Comparison of ENCODE assay signal across 32 cellular contexts in genomic region chrX:138763761-138764160, GRCh38. TPM values are rescaled to one million over a fixed set of nuclear protein-coding genes. Genes with fewer than 3 reads are reported as not detected.
"Had no signal": no experiment of that assay in that cellular context is flagged by ENCODE, and none has a peak within 500 bp of the region (broad histone marks: within the 10 kb centered on the region; RNA-seq: fewer than 3 reads in every experiment).

No MANE protein-coding gene starts in this region.

- H3K27ac ChIP-seq: adrenal gland, body of pancreas, coronary artery, dorsolateral prefrontal cortex, esophagus squamous epithelium, gastroesophageal sphincter, heart right ventricle, hepatocyte had no signal

- H3K27me3 ChIP-seq: body of pancreas, esophagus squamous epithelium, gastroesophageal sphincter, hepatocyte had no signal

- H3K4me3 ChIP-seq: adrenal gland, body of pancreas, coronary artery, dorsolateral prefrontal cortex, esophagus squamous epithelium, gastroesophageal sphincter, heart right ventricle, hepatocyte had no signal

- ATAC-seq: activated CD4-positive, alpha-beta T cell treated with anti-CD3 and anti-CD28 coated beads for 36 hours; activated CD8-positive, alpha-beta memory T cell treated with anti-CD3 and anti-CD28 coated beads, Interleukin-2, amount 10 ng/mL, durations not matched to agents 7 days and 5 days; activated CD8-positive, alpha-beta T cell treated with anti-CD3 and anti-CD28 coated beads, Interleukin-2, amount 10 ng/mL, durations not matched to agents 7 days and 5 days; activated naive CD8-positive, alpha-beta T cell treated with anti-CD3 and anti-CD28 coated beads, Interleukin-2, amount 50 U/mL, for 24 hours; body of pancreas; effector memory CD8-positive, alpha-beta T cell; gastroesophageal sphincter; heart right ventricle; T-helper 17 cell had no signal

- H3K36me3 ChIP-seq: adrenal gland, esophagus squamous epithelium, gastroesophageal sphincter, heart right ventricle had no signal

- DNase-seq: activated CD4-positive, alpha-beta memory T cell treated with anti-CD3 and anti-CD28 coated beads for 36 hours; activated CD4-positive, alpha-beta T cell treated with anti-CD3 and anti-CD28 coated beads for 36 hours; activated CD4-positive, alpha-beta T cell treated with anti-CD3 and anti-CD28 coated beads, Interleukin-2, amount 10 ng/mL, durations not matched to agents 24 days and 14 days; activated CD4-positive, CD25-positive, alpha-beta regulatory T cell; activated CD4-positive, CD25-positive, alpha-beta regulatory T cell treated with anti-CD3 and anti-CD28 coated beads, Interleukin-2, amount 50 U/mL, for 72 hours; activated CD8-positive, alpha-beta memory T cell treated with anti-CD3 and anti-CD28 coated beads, Interleukin-2, amount 10 ng/mL, durations not matched to agents 7 days and 5 days; activated CD8-positive, alpha-beta memory T cell treated with anti-CD3 and anti-CD28 coated beads, Interleukin-2, amount 50 U/mL, for 4 hours; activated CD8-positive, alpha-beta T cell treated with anti-CD3 and anti-CD28 coated beads, Interleukin-2, amount 10 ng/mL, durations not matched to agents 7 days and 5 days; activated effector memory CD4-positive, alpha-beta T cell treated with anti-CD3 and anti-CD28 coated beads, Interleukin-2, amount 50 U/mL, for 16 hours; activated naive CD4-positive, alpha-beta T cell treated with anti-CD3 and anti-CD28 coated beads for 36 hours; activated naive CD8-positive, alpha-beta T cell treated with anti-CD3 and anti-CD28 coated beads for 36 hours; activated naive CD8-positive, alpha-beta T cell treated with anti-CD3 and anti-CD28 coated beads, Interleukin-2, amount 50 U/mL, for 24 hours; activated T-cell treated with anti-CD3 and anti-CD28 coated beads, Interleukin-2, amount 50 U/mL, for 1 hour; activated T-cell treated with anti-CD3 and anti-CD28 coated beads, Interleukin-2, amount 50 U/mL, for 48 hours; adrenal gland; amygdala; aorta; body of pancreas; dorsolateral prefrontal cortex; effector memory CD8-positive, alpha-beta T cell; esophagus squamous epithelium; foreskin melanocyte; heart right ventricle; T-helper 17 cell; T1000 had no signal

RNA-seq across cellular contexts. Expression of gene FGF13, which starts 52.2 kb away (rescaled TPM):
- total RNA-seq: activated CD4-positive, alpha-beta memory T cell treated with anti-CD3 and anti-CD28 coated beads for 36 hours; activated CD4-positive, alpha-beta T cell treated with anti-CD3 and anti-CD28 coated beads for 36 hours; activated CD4-positive, alpha-beta T cell treated with anti-CD3 and anti-CD28 coated beads, Interleukin-2, amount 10 ng/mL, durations not matched to agents 24 days and 14 days; activated CD8-positive, alpha-beta memory T cell treated with anti-CD3 and anti-CD28 coated beads for 36 hours; activated CD8-positive, alpha-beta memory T cell treated with anti-CD3 and anti-CD28 coated beads, Interleukin-2, amount 10 ng/mL, durations not matched to agents 7 days and 5 days; activated CD8-positive, alpha-beta T cell treated with anti-CD3 and anti-CD28 coated beads, Interleukin-2, amount 10 ng/mL, durations not matched to agents 7 days and 5 days; activated naive CD4-positive, alpha-beta T cell treated with anti-CD3 and anti-CD28 coated beads for 36 hours; activated naive CD8-positive, alpha-beta T cell treated with anti-CD3 and anti-CD28 coated beads for 36 hours; activated T-helper 1 cell treated with anti-CD3 and anti-CD28 coated beads, Interleukin-12 subunit alpha, Interleukin-12 subunit beta, Interleukin-2, Interleukin-4 antibody, amounts not matched to agents 30 ng/mL and 10 ng/mL and 1 ng/mL, durations not matched to agents 14 hours and 24 hours and 36 hours; activated T-helper 2 cell treated with anti-CD3 and anti-CD28 coated beads, Interferon-gamma antibody, Interleukin-2, Interleukin-4, amounts not matched to agents 10 μg/mL and 5 μg/mL and 100 μg/mL, durations not matched to agents 14 hours and 24 hours and 36 hours; fibroblast of villous mesenchyme; T-helper 17 cell had no signal
